In the genomic region with DNA sequence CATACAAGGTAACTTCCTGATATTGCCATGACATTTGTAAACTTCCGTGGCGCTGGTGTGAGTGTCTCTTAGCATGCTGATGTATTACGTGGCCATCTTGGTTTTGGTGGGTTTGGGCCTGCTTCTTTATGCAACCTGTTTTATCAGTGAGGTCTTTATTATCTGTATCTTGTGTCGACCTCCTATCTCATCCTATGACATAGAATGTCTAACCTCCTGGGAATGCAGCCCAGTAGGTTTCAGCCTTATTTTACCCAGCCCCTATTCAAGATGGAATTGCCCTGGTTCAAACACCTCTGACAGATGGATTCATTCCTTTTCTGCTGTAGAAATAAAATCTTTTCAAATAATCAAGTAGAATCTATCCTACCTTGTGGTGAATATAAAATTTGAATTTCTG, we compare ENCODE assay signal across 38 cellular contexts. TPM values are rescaled to one million over a fixed set of nuclear protein-coding genes. Genes with fewer than 3 reads are reported as not detected.
"Had no signal": no experiment of that assay in that cellular context is flagged by ENCODE, and none has a peak within 500 bp of the region (broad histone marks: within the 10 kb centered on the region; RNA-seq: fewer than 3 reads in every experiment).

No MANE protein-coding gene starts in this region.

- H3K4me1 Mint-ChIP-seq: activated CD4-positive, alpha-beta T cell treated with anti-CD3 and anti-CD28 coated beads for 36 hours; activated naive CD4-positive, alpha-beta T cell treated with anti-CD3 and anti-CD28 coated beads, Interleukin-2, amount 50 U/mL, for 24 hours; activated naive CD8-positive, alpha-beta T cell treated with anti-CD3 and anti-CD28 coated beads for 36 hours; T-helper 17 cell had no signal

- H3K9me3 Mint-ChIP-seq: activated CD4-positive, alpha-beta memory T cell treated with anti-CD3 and anti-CD28 coated beads for 36 hours; activated CD4-positive, alpha-beta T cell treated with anti-CD3 and anti-CD28 coated beads, Interleukin-2, amount 10 ng/mL, durations not matched to agents 24 days and 14 days; activated naive CD4-positive, alpha-beta T cell treated with anti-CD3 and anti-CD28 coated beads for 36 hours; activated naive CD4-positive, alpha-beta T cell treated with anti-CD3 and anti-CD28 coated beads, Interleukin-2, amount 50 U/mL, for 24 hours; activated naive CD8-positive, alpha-beta T cell treated with anti-CD3 and anti-CD28 coated beads for 36 hours; activated naive CD8-positive, alpha-beta T cell treated with anti-CD3 and anti-CD28 coated beads, Interleukin-2, amount 50 U/mL, for 24 hours; activated T-helper 1 cell treated with anti-CD3 and anti-CD28 coated beads, Interleukin-12 subunit alpha, Interleukin-12 subunit beta, Interleukin-2, Interleukin-4 antibody, amounts not matched to agents 30 ng/mL and 10 ng/mL and 1 ng/mL, durations not matched to agents 14 hours and 24 hours and 36 hours; activated T-helper 2 cell treated with anti-CD3 and anti-CD28 coated beads, Interferon-gamma antibody, Interleukin-2, Interleukin-4, amounts not matched to agents 10 μg/mL and 5 μg/mL and 100 μg/mL, durations not matched to agents 14 hours and 24 hours and 36 hours; effector memory CD8-positive, alpha-beta T cell; T-helper 2 cell treated with Interferon-gamma antibody and Interleukin-4, amounts not matched to agents 5 μg/mL and 100 μg/mL, for 36 hours had no signal

- H3K27me3 ChIP-seq: adrenal gland, body of pancreas, esophagus muscularis mucosa, foreskin keratinocyte, gastrocnemius medialis had no signal

- H3K27ac Mint-ChIP-seq: activated CD4-positive, alpha-beta memory T cell treated with anti-CD3 and anti-CD28 coated beads for 36 hours; activated CD4-positive, alpha-beta T cell treated with anti-CD3 and anti-CD28 coated beads for 36 hours; activated CD4-positive, alpha-beta T cell treated with anti-CD3 and anti-CD28 coated beads, Interleukin-2, amount 10 ng/mL, durations not matched to agents 24 days and 14 days; activated CD8-positive, alpha-beta memory T cell treated with anti-CD3 and anti-CD28 coated beads, Interleukin-2, amount 10 ng/mL, durations not matched to agents 7 days and 5 days; activated CD8-positive, alpha-beta T cell treated with anti-CD3 and anti-CD28 coated beads, Interleukin-2, amount 10 ng/mL, durations not matched to agents 7 days and 5 days; activated naive CD4-positive, alpha-beta T cell treated with anti-CD3 and anti-CD28 coated beads for 36 hours; activated naive CD4-positive, alpha-beta T cell treated with anti-CD3 and anti-CD28 coated beads, Interleukin-2, amount 50 U/mL, for 24 hours; activated naive CD8-positive, alpha-beta T cell treated with anti-CD3 and anti-CD28 coated beads for 36 hours; activated naive CD8-positive, alpha-beta T cell treated with anti-CD3 and anti-CD28 coated beads, Interleukin-2, amount 50 U/mL, for 24 hours; activated T-helper 1 cell treated with anti-CD3 and anti-CD28 coated beads, Interleukin-12 subunit alpha, Interleukin-12 subunit beta, Interleukin-2, Interleukin-4 antibody, amounts not matched to agents 30 ng/mL and 10 ng/mL and 1 ng/mL, durations not matched to agents 14 hours and 24 hours and 36 hours; activated T-helper 2 cell treated with anti-CD3 and anti-CD28 coated beads, Interferon-gamma antibody, Interleukin-2, Interleukin-4, amounts not matched to agents 10 μg/mL and 5 μg/mL and 100 μg/mL, durations not matched to agents 14 hours and 24 hours and 36 hours; T-helper 17 cell; T-helper 2 cell treated with Interferon-gamma antibody and Interleukin-4, amounts not matched to agents 5 μg/mL and 100 μg/mL, for 36 hours had no signal

- DNase-seq: activated CD4-positive, alpha-beta memory T cell treated with anti-CD3 and anti-CD28 coated beads for 36 hours; activated CD4-positive, alpha-beta T cell treated with anti-CD3 and anti-CD28 coated beads for 36 hours; activated CD4-positive, alpha-beta T cell treated with anti-CD3 and anti-CD28 coated beads, Interleukin-2, amount 10 ng/mL, durations not matched to agents 24 days and 14 days; activated CD4-positive, CD25-positive, alpha-beta regulatory T cell; activated CD4-positive, CD25-positive, alpha-beta regulatory T cell treated with anti-CD3 and anti-CD28 coated beads, Interleukin-2, amount 50 U/mL, for 72 hours; activated CD8-positive, alpha-beta memory T cell treated with anti-CD3 and anti-CD28 coated beads, Interleukin-2, amount 10 ng/mL, durations not matched to agents 7 days and 5 days; activated CD8-positive, alpha-beta memory T cell treated with anti-CD3 and anti-CD28 coated beads, Interleukin-2, amount 50 U/mL, for 4 hours; activated CD8-positive, alpha-beta T cell treated with anti-CD3 and anti-CD28 coated beads, Interleukin-2, amount 10 ng/mL, durations not matched to agents 7 days and 5 days; activated effector memory CD4-positive, alpha-beta T cell treated with anti-CD3 and anti-CD28 coated beads, Interleukin-2, amount 50 U/mL, for 16 hours; activated naive CD4-positive, alpha-beta T cell treated with anti-CD3 and anti-CD28 coated beads for 36 hours; activated naive CD8-positive, alpha-beta T cell treated with anti-CD3 and anti-CD28 coated beads for 36 hours; activated naive CD8-positive, alpha-beta T cell treated with anti-CD3 and anti-CD28 coated beads, Interleukin-2, amount 50 U/mL, for 24 hours; activated T-cell treated with anti-CD3 and anti-CD28 coated beads, Interleukin-2, amount 50 U/mL, for 1 hour; activated T-cell treated with anti-CD3 and anti-CD28 coated beads, Interleukin-2, amount 50 U/mL, for 48 hours; adrenal gland; amygdala; aorta; body of pancreas; caudate nucleus; cortex of kidney; dermis blood vessel endothelial cell; effector CD4-positive, alpha-beta T cell; effector memory CD8-positive, alpha-beta T cell; erythroblast; foreskin keratinocyte; gastrocnemius medialis; glutamatergic neuron; T-helper 1 cell; T-helper 17 cell; T1000 had no signal

- ATAC-seq: activated CD4-positive, alpha-beta T cell treated with anti-CD3 and anti-CD28 coated beads for 36 hours; activated CD8-positive, alpha-beta memory T cell treated with anti-CD3 and anti-CD28 coated beads, Interleukin-2, amount 10 ng/mL, durations not matched to agents 7 days and 5 days; activated CD8-positive, alpha-beta T cell treated with anti-CD3 and anti-CD28 coated beads, Interleukin-2, amount 10 ng/mL, durations not matched to agents 7 days and 5 days; activated naive CD8-positive, alpha-beta T cell treated with anti-CD3 and anti-CD28 coated beads, Interleukin-2, amount 50 U/mL, for 24 hours; body of pancreas; foreskin keratinocyte; gastrocnemius medialis; T-helper 17 cell had no signal

- H3K9me3 ChIP-seq: adrenal gland, body of pancreas, esophagus muscularis mucosa, gastrocnemius medialis had no signal

- H3K4me1 ChIP-seq: adrenal gland, body of pancreas, esophagus muscularis mucosa, foreskin keratinocyte, gastrocnemius medialis had no signal

- H3K4me3 Mint-ChIP-seq: activated CD4-positive, alpha-beta memory T cell treated with anti-CD3 and anti-CD28 coated beads for 36 hours; activated CD4-positive, alpha-beta T cell treated with anti-CD3 and anti-CD28 coated beads for 36 hours; activated CD4-positive, alpha-beta T cell treated with anti-CD3 and anti-CD28 coated beads, Interleukin-2, amount 10 ng/mL, durations not matched to agents 24 days and 14 days; activated CD8-positive, alpha-beta memory T cell treated with anti-CD3 and anti-CD28 coated beads, Interleukin-2, amount 10 ng/mL, durations not matched to agents 7 days and 5 days; activated CD8-positive, alpha-beta T cell treated with anti-CD3 and anti-CD28 coated beads, Interleukin-2, amount 10 ng/mL, durations not matched to agents 7 days and 5 days; activated naive CD4-positive, alpha-beta T cell treated with anti-CD3 and anti-CD28 coated beads for 36 hours; activated naive CD4-positive, alpha-beta T cell treated with anti-CD3 and anti-CD28 coated beads, Interleukin-2, amount 50 U/mL, for 24 hours; activated naive CD8-positive, alpha-beta T cell treated with anti-CD3 and anti-CD28 coated beads for 36 hours; activated naive CD8-positive, alpha-beta T cell treated with anti-CD3 and anti-CD28 coated beads, Interleukin-2, amount 50 U/mL, for 24 hours; activated T-helper 1 cell treated with anti-CD3 and anti-CD28 coated beads, Interleukin-12 subunit alpha, Interleukin-12 subunit beta, Interleukin-2, Interleukin-4 antibody, amounts not matched to agents 30 ng/mL and 10 ng/mL and 1 ng/mL, durations not matched to agents 14 hours and 24 hours and 36 hours; T-helper 17 cell; T-helper 2 cell treated with Interferon-gamma antibody and Interleukin-4, amounts not matched to agents 5 μg/mL and 100 μg/mL, for 36 hours had no signal

- FAIRE-seq: colon had no signal

- H3K27me3 Mint-ChIP-seq: effector memory CD8-positive, alpha-beta T cell had no signal

- H3K27ac ChIP-seq: adrenal gland, body of pancreas, esophagus muscularis mucosa, foreskin keratinocyte, gastrocnemius medialis had no signal

- H3K36me3 Mint-ChIP-seq: activated CD4-positive, alpha-beta memory T cell treated with anti-CD3 and anti-CD28 coated beads for 36 hours; activated CD8-positive, alpha-beta memory T cell treated with anti-CD3 and anti-CD28 coated beads, Interleukin-2, amount 10 ng/mL, durations not matched to agents 7 days and 5 days; activated naive CD4-positive, alpha-beta T cell treated with anti-CD3 and anti-CD28 coated beads, Interleukin-2, amount 50 U/mL, for 24 hours; activated naive CD8-positive, alpha-beta T cell treated with anti-CD3 and anti-CD28 coated beads for 36 hours had no signal

- H3K4me3 ChIP-seq: adrenal gland, body of pancreas, esophagus muscularis mucosa, gastrocnemius medialis had no signal

- H3K36me3 ChIP-seq: adrenal gland, esophagus muscularis mucosa, gastrocnemius medialis had no signal

RNA-seq across cellular contexts. Expression of gene GPR141, which starts 23.0 kb away (rescaled TPM):
- total RNA-seq: activated CD4-positive, alpha-beta memory T cell treated with anti-CD3 and anti-CD28 coated beads for 36 hours; activated CD4-positive, alpha-beta T cell treated with anti-CD3 and anti-CD28 coated beads for 36 hours; activated CD4-positive, alpha-beta T cell treated with anti-CD3 and anti-CD28 coated beads, Interleukin-2, amount 10 ng/mL, durations not matched to agents 24 days and 14 days; activated CD8-positive, alpha-beta memory T cell treated with anti-CD3 and anti-CD28 coated beads for 36 hours; activated CD8-positive, alpha-beta T cell treated with anti-CD3 and anti-CD28 coated beads, Interleukin-2, amount 10 ng/mL, durations not matched to agents 7 days and 5 days; activated naive CD4-positive, alpha-beta T cell treated with anti-CD3 and anti-CD28 coated beads for 36 hours; activated naive CD8-positive, alpha-beta T cell treated with anti-CD3 and anti-CD28 coated beads for 36 hours; activated T-helper 1 cell treated with anti-CD3 and anti-CD28 coated beads, Interleukin-12 subunit alpha, Interleukin-12 subunit beta, Interleukin-2, Interleukin-4 antibody, amounts not matched to agents 30 ng/mL and 10 ng/mL and 1 ng/mL, durations not matched to agents 14 hours and 24 hours and 36 hours; activated T-helper 2 cell treated with anti-CD3 and anti-CD28 coated beads, Interferon-gamma antibody, Interleukin-2, Interleukin-4, amounts not matched to agents 10 μg/mL and 5 μg/mL and 100 μg/mL, durations not matched to agents 14 hours and 24 hours and 36 hours; chondrocyte; dermis blood vessel endothelial cell; foreskin keratinocyte; gastrocnemius medialis had no signal
- polyA plus RNA-seq: foreskin keratinocyte had no signal
